In the genomic region with DNA sequence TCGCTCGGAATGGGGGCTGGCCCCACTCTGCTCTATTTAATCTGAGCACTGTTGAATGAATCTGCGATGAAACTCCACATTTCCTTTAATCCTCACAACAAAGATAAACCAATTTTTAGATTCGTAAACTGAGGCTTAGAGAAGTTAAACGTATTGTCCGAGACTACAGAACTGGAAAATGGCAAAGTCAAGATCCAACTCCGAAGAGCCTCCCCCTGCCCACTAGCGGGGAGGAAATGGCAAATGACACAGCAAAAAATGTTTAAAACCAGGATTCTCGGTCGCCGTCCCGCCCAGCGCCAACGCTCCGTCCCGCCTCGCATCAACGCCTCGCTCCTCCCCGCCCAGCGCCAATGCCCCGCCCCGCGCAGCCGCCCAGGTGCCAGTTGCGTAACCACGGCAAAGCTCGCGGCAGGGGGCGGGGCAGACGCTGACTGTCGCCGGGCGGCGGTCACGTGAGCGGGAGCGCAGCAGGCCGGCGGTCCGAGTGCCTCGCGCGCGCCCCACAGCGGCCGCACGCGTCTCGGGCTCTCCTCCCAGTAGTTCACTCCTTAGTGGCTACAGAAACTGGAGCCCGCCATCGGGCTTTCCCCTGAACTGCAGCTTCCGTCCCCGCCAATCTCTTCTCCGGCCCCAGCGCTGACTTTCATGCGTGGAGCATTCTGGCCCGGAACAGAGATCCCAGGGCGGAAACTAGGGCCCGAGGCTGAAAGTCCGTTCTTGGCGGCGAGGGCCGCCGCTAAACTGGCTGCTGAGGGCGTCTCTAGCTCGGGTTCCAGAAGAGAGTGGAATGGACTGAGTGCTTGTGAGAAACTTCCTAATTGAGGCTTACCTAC, we compare ENCODE assay signal across 1 cellular context.
TF ChIP-seq lines count a peak whose summit lies in the region.

No MANE protein-coding gene starts in this region.

TF ChIP-seq in GM23338, 12 proteins besides CTCF, POLR2A, EP300 and RAD21:
- TF ChIP-seq, protein P1, sequence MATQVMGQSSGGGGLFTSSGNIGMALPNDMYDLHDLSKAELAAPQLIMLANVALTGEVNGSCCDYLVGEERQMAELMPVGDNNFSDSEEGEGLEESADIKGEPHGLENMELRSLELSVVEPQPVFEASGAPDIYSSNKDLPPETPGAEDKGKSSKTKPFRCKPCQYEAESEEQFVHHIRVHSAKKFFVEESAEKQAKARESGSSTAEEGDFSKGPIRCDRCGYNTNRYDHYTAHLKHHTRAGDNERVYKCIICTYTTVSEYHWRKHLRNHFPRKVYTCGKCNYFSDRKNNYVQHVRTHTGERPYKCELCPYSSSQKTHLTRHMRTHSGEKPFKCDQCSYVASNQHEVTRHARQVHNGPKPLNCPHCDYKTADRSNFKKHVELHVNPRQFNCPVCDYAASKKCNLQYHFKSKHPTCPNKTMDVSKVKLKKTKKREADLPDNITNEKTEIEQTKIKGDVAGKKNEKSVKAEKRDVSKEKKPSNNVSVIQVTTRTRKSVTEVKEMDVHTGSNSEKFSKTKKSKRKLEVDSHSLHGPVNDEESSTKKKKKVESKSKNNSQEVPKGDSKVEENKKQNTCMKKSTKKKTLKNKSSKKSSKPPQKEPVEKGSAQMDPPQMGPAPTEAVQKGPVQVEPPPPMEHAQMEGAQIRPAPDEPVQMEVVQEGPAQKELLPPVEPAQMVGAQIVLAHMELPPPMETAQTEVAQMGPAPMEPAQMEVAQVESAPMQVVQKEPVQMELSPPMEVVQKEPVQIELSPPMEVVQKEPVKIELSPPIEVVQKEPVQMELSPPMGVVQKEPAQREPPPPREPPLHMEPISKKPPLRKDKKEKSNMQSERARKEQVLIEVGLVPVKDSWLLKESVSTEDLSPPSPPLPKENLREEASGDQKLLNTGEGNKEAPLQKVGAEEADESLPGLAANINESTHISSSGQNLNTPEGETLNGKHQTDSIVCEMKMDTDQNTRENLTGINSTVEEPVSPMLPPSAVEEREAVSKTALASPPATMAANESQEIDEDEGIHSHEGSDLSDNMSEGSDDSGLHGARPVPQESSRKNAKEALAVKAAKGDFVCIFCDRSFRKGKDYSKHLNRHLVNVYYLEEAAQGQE (IDR thresholded peaks at IDR 0.05; ENCODE audit: unreplicated experiment): no peak
- TF ChIP-seq, protein P2, sequence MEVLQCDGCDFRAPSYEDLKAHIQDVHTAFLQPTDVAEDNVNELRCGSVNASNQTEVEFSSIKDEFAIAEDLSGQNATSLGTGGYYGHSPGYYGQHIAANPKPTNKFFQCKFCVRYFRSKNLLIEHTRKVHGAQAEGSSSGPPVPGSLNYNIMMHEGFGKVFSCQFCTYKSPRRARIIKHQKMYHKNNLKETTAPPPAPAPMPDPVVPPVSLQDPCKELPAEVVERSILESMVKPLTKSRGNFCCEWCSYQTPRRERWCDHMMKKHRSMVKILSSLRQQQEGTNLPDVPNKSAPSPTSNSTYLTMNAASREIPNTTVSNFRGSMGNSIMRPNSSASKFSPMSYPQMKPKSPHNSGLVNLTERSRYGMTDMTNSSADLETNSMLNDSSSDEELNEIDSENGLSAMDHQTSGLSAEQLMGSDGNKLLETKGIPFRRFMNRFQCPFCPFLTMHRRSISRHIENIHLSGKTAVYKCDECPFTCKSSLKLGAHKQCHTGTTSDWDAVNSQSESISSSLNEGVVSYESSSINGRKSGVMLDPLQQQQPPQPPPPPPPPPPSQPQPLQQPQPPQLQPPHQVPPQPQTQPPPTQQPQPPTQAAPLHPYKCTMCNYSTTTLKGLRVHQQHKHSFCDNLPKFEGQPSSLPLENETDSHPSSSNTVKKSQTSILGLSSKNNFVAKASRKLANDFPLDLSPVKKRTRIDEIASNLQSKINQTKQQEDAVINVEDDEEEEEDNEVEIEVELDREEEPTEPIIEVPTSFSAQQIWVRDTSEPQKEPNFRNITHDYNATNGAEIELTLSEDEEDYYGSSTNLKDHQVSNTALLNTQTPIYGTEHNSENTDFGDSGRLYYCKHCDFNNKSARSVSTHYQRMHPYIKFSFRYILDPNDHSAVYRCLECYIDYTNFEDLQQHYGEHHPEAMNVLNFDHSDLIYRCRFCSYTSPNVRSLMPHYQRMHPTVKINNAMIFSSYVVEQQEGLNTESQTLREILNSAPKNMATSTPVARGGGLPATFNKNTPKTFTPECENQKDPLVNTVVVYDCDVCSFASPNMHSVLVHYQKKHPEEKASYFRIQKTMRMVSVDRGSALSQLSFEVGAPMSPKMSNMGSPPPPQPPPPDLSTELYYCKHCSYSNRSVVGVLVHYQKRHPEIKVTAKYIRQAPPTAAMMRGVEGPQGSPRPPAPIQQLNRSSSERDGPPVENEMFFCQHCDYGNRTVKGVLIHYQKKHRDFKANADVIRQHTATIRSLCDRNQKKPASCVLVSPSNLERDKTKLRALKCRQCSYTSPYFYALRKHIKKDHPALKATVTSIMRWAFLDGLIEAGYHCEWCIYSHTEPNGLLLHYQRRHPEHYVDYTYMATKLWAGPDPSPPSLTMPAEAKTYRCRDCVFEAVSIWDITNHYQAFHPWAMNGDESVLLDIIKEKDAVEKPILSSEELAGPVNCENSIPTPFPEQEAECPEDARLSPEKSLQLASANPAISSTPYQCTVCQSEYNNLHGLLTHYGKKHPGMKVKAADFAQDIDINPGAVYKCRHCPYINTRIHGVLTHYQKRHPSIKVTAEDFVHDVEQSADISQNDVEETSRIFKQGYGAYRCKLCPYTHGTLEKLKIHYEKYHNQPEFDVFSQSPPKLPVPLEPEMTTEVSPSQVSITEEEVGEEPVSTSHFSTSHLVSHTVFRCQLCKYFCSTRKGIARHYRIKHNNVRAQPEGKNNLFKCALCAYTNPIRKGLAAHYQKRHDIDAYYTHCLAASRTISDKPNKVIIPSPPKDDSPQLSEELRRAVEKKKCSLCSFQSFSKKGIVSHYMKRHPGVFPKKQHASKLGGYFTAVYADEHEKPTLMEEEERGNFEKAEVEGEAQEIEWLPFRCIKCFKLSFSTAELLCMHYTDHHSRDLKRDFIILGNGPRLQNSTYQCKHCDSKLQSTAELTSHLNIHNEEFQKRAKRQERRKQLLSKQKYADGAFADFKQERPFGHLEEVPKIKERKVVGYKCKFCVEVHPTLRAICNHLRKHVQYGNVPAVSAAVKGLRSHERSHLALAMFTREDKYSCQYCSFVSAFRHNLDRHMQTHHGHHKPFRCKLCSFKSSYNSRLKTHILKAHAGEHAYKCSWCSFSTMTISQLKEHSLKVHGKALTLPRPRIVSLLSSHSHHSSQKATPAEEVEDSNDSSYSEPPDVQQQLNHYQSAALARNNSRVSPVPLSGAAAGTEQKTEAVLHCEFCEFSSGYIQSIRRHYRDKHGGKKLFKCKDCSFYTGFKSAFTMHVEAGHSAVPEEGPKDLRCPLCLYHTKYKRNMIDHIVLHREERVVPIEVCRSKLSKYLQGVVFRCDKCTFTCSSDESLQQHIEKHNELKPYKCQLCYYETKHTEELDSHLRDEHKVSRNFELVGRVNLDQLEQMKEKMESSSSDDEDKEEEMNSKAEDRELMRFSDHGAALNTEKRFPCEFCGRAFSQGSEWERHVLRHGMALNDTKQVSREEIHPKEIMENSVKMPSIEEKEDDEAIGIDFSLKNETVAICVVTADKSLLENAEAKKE (CRISPR knock-in tag; IDR thresholded peaks at IDR 0.05): no peak
- no peak for TF ChIP-seq ZNF331 (CRISPR knock-in tag; IDR thresholded peaks at IDR 0.05; ENCODE audit: low read depth)
- TF ChIP-seq STAT1 (IDR thresholded peaks at IDR 0.05; ENCODE audit: unreplicated experiment): no peak
- no peak for TF ChIP-seq EZH2phosphoT487 (IDR thresholded peaks at IDR 0.05; ENCODE audit: unreplicated experiment)
- no peak for TF ChIP-seq EZH2 (IDR thresholded peaks at IDR 0.05; ENCODE audit: low read depth, unreplicated experiment)
- TF ChIP-seq, protein P3, sequence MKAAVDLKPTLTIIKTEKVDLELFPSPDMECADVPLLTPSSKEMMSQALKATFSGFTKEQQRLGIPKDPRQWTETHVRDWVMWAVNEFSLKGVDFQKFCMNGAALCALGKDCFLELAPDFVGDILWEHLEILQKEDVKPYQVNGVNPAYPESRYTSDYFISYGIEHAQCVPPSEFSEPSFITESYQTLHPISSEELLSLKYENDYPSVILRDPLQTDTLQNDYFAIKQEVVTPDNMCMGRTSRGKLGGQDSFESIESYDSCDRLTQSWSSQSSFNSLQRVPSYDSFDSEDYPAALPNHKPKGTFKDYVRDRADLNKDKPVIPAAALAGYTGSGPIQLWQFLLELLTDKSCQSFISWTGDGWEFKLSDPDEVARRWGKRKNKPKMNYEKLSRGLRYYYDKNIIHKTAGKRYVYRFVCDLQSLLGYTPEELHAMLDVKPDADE (IDR thresholded peaks at IDR 0.05): peak; percentile 7; the same call in 1 of the 2 replicates
- peak; percentile 79 for TF ChIP-seq POLR2AphosphoS5 (IDR thresholded peaks at IDR 0.05; ENCODE audit: low read depth)
- no peak; the same call in 1 of the 2 replicates for TF ChIP-seq ZNF114 (CRISPR knock-in tag; IDR thresholded peaks at IDR 0.05)
- 0 out of 2 replicates have a peak, but pooled peaks have one; percentile 30 for TF ChIP-seq NANOG (IDR thresholded peaks at IDR 0.05; ENCODE audit: borderline replicate concordance)
- no peak for TF ChIP-seq JUNB (IDR thresholded peaks at IDR 0.05; ENCODE audit: unreplicated experiment)
- TF ChIP-seq CREB1 (CRISPR knock-in tag; IDR thresholded peaks at IDR 0.05; ENCODE audit: low read depth): peak; percentile 80
